12 cellular contexts compared by ENCODE assay signal in the genomic region with DNA sequence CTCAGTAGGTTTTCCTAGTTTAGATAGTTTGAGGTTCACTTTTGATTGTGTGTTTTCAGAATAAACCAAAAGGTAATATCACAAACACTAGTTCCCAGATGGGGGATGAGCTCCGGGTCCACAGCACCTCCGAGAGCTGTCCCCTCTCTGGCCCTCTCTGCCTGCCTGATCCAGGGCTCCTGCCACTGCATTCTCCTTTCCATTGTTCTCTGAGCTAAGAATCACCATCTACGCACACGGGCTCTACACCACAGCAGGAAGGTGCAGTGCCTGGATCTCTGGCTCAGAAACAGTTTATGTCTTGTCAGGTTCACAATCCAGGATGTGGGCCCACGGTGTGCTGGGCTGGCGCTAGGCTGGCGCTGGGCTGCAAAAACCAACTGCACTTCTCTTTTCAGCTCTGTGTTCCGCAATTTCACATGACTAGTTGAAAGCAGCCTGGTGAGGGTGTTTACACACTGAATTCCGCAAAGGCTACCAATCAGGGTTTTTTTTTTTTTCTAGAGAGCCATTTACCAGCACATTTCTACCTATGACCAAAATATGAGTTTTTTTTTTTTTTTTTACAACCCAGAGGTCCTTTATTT.
"Had no signal": no experiment of that assay in that cellular context is flagged by ENCODE, and none has a peak within 500 bp of the region (broad histone marks: within the 10 kb centered on the region; RNA-seq: fewer than 3 reads in every experiment).

No MANE protein-coding gene starts in this region.

- H3K4me1 ChIP-seq: right lobe of liver had no signal

- DNase-seq: activated CD4-positive, alpha-beta T cell treated with anti-CD3 and anti-CD28 coated beads, Interleukin-2, amount 50 U/mL, for 1 hour; activated CD8-positive, alpha-beta memory T cell treated with anti-CD3 and anti-CD28 coated beads for 24 hours; activated gamma-delta T cell treated with Interleukin-2 at 50 U/mL for 16 hours; amniotic stem cell; caudate nucleus; hippocampal formation; right lobe of liver; stimulated activated naive CD8-positive, alpha-beta T cell treated with anti-CD3 and anti-CD28 coated beads, Interleukin-15, amount 100 ng/mL, for 72 hours had no signal

- H3K9me3 ChIP-seq: gastroesophageal sphincter, right lobe of liver had no signal

- H3K4me2 ChIP-seq: smooth muscle cell had no signal

- H3K36me3 Mint-ChIP-seq: activated naive CD8-positive, alpha-beta T cell; type B pancreatic cell had no signal

- H3K9me3 Mint-ChIP-seq: stimulated activated naive CD8-positive, alpha-beta T cell treated with anti-CD3 and anti-CD28 coated beads, Interleukin-15, amount 100 ng/mL, for 72 hours; type B pancreatic cell had no signal

- H3K27ac ChIP-seq: gastroesophageal sphincter, right lobe of liver had no signal

- H3K4me3 ChIP-seq: gastroesophageal sphincter, right lobe of liver, smooth muscle cell had no signal

- H3K27me3 ChIP-seq: gastroesophageal sphincter, right lobe of liver had no signal

- H3K27ac Mint-ChIP-seq: activated naive CD8-positive, alpha-beta T cell; stimulated activated naive CD8-positive, alpha-beta T cell treated with anti-CD3 and anti-CD28 coated beads, Interleukin-15, amount 100 ng/mL, for 72 hours; type B pancreatic cell had no signal

- H3K4me1 Mint-ChIP-seq: stimulated activated naive CD8-positive, alpha-beta T cell treated with anti-CD3 and anti-CD28 coated beads, Interleukin-15, amount 100 ng/mL, for 72 hours had no signal

- H3K4me3 Mint-ChIP-seq: activated naive CD8-positive, alpha-beta T cell; stimulated activated naive CD8-positive, alpha-beta T cell treated with anti-CD3 and anti-CD28 coated beads, Interleukin-15, amount 100 ng/mL, for 72 hours; type B pancreatic cell had no signal

- H3K36me3 ChIP-seq: gastroesophageal sphincter, right lobe of liver had no signal
